ENCODE assay signal across 20 cellular contexts in the genomic region with DNA sequence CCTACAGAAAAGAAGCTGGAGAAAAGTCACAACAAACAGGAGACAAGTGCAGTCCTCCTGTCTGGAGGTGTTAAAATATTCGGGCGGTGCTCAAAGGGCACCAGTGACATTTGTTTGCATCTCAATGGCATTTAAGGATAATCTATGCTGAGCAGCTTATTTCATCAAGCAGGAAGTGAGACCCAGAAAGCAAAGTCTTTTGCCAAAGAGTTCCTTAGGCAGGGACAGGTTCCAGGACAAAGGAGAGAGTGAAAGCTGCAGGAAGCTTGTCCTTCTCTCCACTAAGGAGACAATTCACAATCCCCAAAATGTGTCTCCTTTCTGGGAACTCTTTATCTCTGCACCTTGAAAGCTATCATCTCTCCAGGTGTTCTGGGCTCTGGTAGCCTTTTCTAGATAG. TPM values are rescaled to one million over a fixed set of nuclear protein-coding genes. Genes with fewer than 3 reads are reported as not detected.
DNase-seq lines count a peak whose midpoint lies in the region; ATAC-seq and TF ChIP-seq lines count a peak whose summit lies in the region.
"Had no signal": no experiment of that assay in that cellular context is flagged by ENCODE, and none has a peak within 500 bp of the region (broad histone marks: within the 10 kb centered on the region; RNA-seq: fewer than 3 reads in every experiment).

No MANE protein-coding gene starts in this region.

- H3K36me3 ChIP-seq in GM23338 (ENCODE audit: insufficient read depth) (no peaks in the 10 kb centered on the region), iPS-18a (ENCODE audit: control insufficient read depth, low read depth, low read length) (no peaks in the 10 kb centered on the region), mucosa of descending colon (ENCODE audit: low read depth) (no peaks in the 10 kb centered on the region)
- H3K36me3 ChIP-seq: BE2C, HAP-1 had no signal

- H3K27ac Mint-ChIP-seq in GM23338 (no peak overlapping the region), WTC11 (peak overlapping the region; percentile 12; the same call in 1 of the 2 replicates)
- H3K27ac Mint-ChIP-seq: CD4-positive, CD25-positive, alpha-beta regulatory T cell; CD8-positive, alpha-beta memory T cell had no signal

- TF ChIP-seq CTCF in GM23338 (conservative IDR thresholded peaks at IDR 0.05; ENCODE audit: low read depth in 2 of 2), result no peak
- TF ChIP-seq CTCF in WTC11 (IDR thresholded peaks at IDR 0.05), result no peak
- no peak for TF ChIP-seq CTCF in mucosa of descending colon (IDR thresholded peaks at IDR 0.05)

- H3K4me1 ChIP-seq in GM23338 (ENCODE audit: insufficient read depth) (no peaks in the 10 kb centered on the region; the same call in 1 of the 2 replicates), iPS-18a (ENCODE audit: control insufficient read depth, low read depth, low read length) (peaks cover 6% of the 10 kb centered on the region), mucosa of descending colon (ENCODE audit: low read depth) (no peaks in the 10 kb centered on the region)
- H3K4me1 ChIP-seq: BE2C had no signal

- H3K4me3 Mint-ChIP-seq in GM23338 (no peak overlapping the region), WTC11 (no peak overlapping the region)
- H3K4me3 Mint-ChIP-seq: CD4-positive, CD25-positive, alpha-beta regulatory T cell; CD8-positive, alpha-beta memory T cell had no signal

- DNase-seq in GM23338 (ENCODE audit: low spot score), result no peak
- DNase-seq in WTC11 (ENCODE audit: low spot score), result no peak
- DNase-seq in mucosa of descending colon, result no peak
- DNase-seq: BE2C; C1 segment of cervical spinal cord; CD4-positive, CD25-positive, alpha-beta regulatory T cell; CD8-positive, alpha-beta memory T cell; COR-L47; DMS 273 treated with DMSO at 0.1 percent for 48 hours; DMS53; DND-41; EL; GM23248; IMR-90 had no signal

- H3K27me3 Mint-ChIP-seq in GM23338 (ENCODE audit: insufficient read depth, low read depth, poor library complexity) (peaks cover 3% of the 10 kb centered on the region), WTC11 (ENCODE audit: low read depth) (no peaks in the 10 kb centered on the region)

- H3K27ac ChIP-seq in GM23338 (ENCODE audit: low read depth) (no peak overlapping the region), iPS-18a (ENCODE audit: low read length) (peak overlapping the region; percentile 36)
- H3K27ac ChIP-seq: GM23248 had no signal

- POLR2A ChIA-PET in WTC11 (lab: Charles Lee), result interaction anchor here (0.6 kb wide), 1 partner anchor 485 kb away, joined by 5 read pairs; no protein-coding TSS in a partner anchor

- no peaks in the 10 kb centered on the region for H4K20me1 ChIP-seq in GM23338 (replicated peaks; ENCODE audit: insufficient read depth)

- H3F3A ChIP-seq in GM23338 (replicated peaks; ENCODE audit: low read depth), result no peaks in the 10 kb centered on the region

- H3K36me3 Mint-ChIP-seq in GM23338 (ENCODE audit: low read depth), result no peaks in the 10 kb centered on the region
- no peaks in the 10 kb centered on the region for H3K36me3 Mint-ChIP-seq in WTC11
- H3K36me3 Mint-ChIP-seq: CD4-positive, CD25-positive, alpha-beta regulatory T cell; CD8-positive, alpha-beta memory T cell had no signal

- peaks cover 2% of the 10 kb centered on the region; the same call in 2 of the 3 replicates for H3K9me3 Mint-ChIP-seq in GM23338
- peaks cover 6% of the 10 kb centered on the region for H3K9me3 Mint-ChIP-seq in WTC11
- H3K9me3 Mint-ChIP-seq: CD4-positive, CD25-positive, alpha-beta regulatory T cell had no signal

- H3K9ac ChIP-seq in iPS-18a (ENCODE audit: low read length), result no peak overlapping the region
- H3K9ac ChIP-seq: GM23248 had no signal

- no peaks in the 10 kb centered on the region for H3K9me2 ChIP-seq in GM23338 (ENCODE audit: insufficient read depth)

- H3K4me3 ChIP-seq in GM23338 (no peak overlapping the region), iPS-18a (ENCODE audit: low read length) (no peak overlapping the region), mucosa of descending colon (no peak overlapping the region)
- H3K4me3 ChIP-seq: GM23248, HAP-1, K562 had no signal

- no peaks in the 10 kb centered on the region for H3K9me3 ChIP-seq in iPS-18a (ENCODE audit: control insufficient read depth, low read depth, low read length)
- H3K9me3 ChIP-seq in mucosa of descending colon, result no peaks in the 10 kb centered on the region
- H3K9me3 ChIP-seq: BE2C, HAP-1 had no signal

- H3K79me2 ChIP-seq in GM23338 (replicated peaks; ENCODE audit: insufficient read depth), result no peaks in the 10 kb centered on the region

- CTCF ChIA-PET in WTC11 (lab: Charles Lee), result interaction anchor here (2.5 to 2.9 kb wide), 3 partner anchors 12 to 64 kb away, joined by 12 to 21 read pairs (median 14); a partner anchor contains a TSS

- H3K27me3 ChIP-seq in GM23338 (ENCODE audit: insufficient read depth), result no peaks in the 10 kb centered on the region
- no peaks in the 10 kb centered on the region for H3K27me3 ChIP-seq in iPS-18a (ENCODE audit: control insufficient read depth, insufficient read depth, low read length)
- H3K27me3 ChIP-seq: BE2C had no signal

- 0 out of 2 replicates have a peak overlapping the region, but pooled peaks have one; percentile 28 for H2AFZ ChIP-seq in GM23338
- H2AFZ ChIP-seq: GM23248 had no signal

- no peak overlapping the region for H3K4me2 ChIP-seq in GM23338

- intact Hi-C loops in mucosa of descending colon (cut with DNase I, micrococcal nuclease), result no loop called here

- H3K4me1 Mint-ChIP-seq in GM23338 (peaks cover 7% of the 10 kb centered on the region; the same call in 2 of the 3 replicates), WTC11 (peaks cover 18% of the 10 kb centered on the region)
- H3K4me1 Mint-ChIP-seq: CD8-positive, alpha-beta memory T cell had no signal

- ATAC-seq in GM23338 (no peak), WTC11 (peak; percentile 50; the same call in 1 of the 2 replicates), mucosa of descending colon (peak; percentile 25), GM18519 (IDR thresholded peaks at IDR 0.05; ENCODE audit: low FRiP score, unreplicated experiment) (no peak), HG03175 (IDR thresholded peaks at IDR 0.05; ENCODE audit: unreplicated experiment) (no peak), HG03469 (IDR thresholded peaks at IDR 0.05; ENCODE audit: unreplicated experiment) (no peak)
- ATAC-seq: K562 had no signal

TF ChIP-seq in GM23338, 12 proteins besides CTCF, POLR2A, EP300 and RAD21 (continues in another document):
- TF ChIP-seq JUNB (IDR thresholded peaks at IDR 0.05; ENCODE audit: unreplicated experiment), result no peak
- TF ChIP-seq, protein P1, sequence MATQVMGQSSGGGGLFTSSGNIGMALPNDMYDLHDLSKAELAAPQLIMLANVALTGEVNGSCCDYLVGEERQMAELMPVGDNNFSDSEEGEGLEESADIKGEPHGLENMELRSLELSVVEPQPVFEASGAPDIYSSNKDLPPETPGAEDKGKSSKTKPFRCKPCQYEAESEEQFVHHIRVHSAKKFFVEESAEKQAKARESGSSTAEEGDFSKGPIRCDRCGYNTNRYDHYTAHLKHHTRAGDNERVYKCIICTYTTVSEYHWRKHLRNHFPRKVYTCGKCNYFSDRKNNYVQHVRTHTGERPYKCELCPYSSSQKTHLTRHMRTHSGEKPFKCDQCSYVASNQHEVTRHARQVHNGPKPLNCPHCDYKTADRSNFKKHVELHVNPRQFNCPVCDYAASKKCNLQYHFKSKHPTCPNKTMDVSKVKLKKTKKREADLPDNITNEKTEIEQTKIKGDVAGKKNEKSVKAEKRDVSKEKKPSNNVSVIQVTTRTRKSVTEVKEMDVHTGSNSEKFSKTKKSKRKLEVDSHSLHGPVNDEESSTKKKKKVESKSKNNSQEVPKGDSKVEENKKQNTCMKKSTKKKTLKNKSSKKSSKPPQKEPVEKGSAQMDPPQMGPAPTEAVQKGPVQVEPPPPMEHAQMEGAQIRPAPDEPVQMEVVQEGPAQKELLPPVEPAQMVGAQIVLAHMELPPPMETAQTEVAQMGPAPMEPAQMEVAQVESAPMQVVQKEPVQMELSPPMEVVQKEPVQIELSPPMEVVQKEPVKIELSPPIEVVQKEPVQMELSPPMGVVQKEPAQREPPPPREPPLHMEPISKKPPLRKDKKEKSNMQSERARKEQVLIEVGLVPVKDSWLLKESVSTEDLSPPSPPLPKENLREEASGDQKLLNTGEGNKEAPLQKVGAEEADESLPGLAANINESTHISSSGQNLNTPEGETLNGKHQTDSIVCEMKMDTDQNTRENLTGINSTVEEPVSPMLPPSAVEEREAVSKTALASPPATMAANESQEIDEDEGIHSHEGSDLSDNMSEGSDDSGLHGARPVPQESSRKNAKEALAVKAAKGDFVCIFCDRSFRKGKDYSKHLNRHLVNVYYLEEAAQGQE (IDR thresholded peaks at IDR 0.05; ENCODE audit: unreplicated experiment), result no peak
- no peak for TF ChIP-seq NANOG (IDR thresholded peaks at IDR 0.05; ENCODE audit: borderline replicate concordance)

TF ChIP-seq in WTC11, 78 proteins besides CTCF, POLR2A, EP300 and RAD21 (continues in another document):
- TF ChIP-seq, protein P2, sequence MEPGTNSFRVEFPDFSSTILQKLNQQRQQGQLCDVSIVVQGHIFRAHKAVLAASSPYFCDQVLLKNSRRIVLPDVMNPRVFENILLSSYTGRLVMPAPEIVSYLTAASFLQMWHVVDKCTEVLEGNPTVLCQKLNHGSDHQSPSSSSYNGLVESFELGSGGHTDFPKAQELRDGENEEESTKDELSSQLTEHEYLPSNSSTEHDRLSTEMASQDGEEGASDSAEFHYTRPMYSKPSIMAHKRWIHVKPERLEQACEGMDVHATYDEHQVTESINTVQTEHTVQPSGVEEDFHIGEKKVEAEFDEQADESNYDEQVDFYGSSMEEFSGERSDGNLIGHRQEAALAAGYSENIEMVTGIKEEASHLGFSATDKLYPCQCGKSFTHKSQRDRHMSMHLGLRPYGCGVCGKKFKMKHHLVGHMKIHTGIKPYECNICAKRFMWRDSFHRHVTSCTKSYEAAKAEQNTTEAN (CRISPR knock-in tag; IDR thresholded peaks at IDR 0.05), result no peak
- no peak for TF ChIP-seq ZNF263 (CRISPR knock-in tag; IDR thresholded peaks at IDR 0.05; ENCODE audit: low read depth)
- TF ChIP-seq CBFB (CRISPR knock-in tag; IDR thresholded peaks at IDR 0.05; ENCODE audit: low read depth), result no peak
- TF ChIP-seq RELA (CRISPR knock-in tag; IDR thresholded peaks at IDR 0.05; ENCODE audit: borderline replicate concordance), result no peak
- no peak for TF ChIP-seq ZNF416 (CRISPR knock-in tag; IDR thresholded peaks at IDR 0.05)

RNA-seq across cellular contexts. Expression of a gene that starts 38.7 kb away (rescaled TPM):
- total RNA-seq in GM23338 (2014; rRNA removed; shearing (Covaris generic)), result 3.2 and 3.6 TPM in 2 replicates
- 2.1 and 2.5 TPM in 2 replicates for polyA plus RNA-seq in GM23338 (2016; fragmentation: Nextera tagmentation; extraction: Ambion mirVana)
- 3.8 to 4.5 TPM (median 4.1 TPM) in 3 replicates for total RNA-seq in WTC11 (2021)
- total RNA-seq in mucosa of descending colon, result 10 to 100 TPM in 2 of 3 donors, 1 to 10 TPM in 1; 6.8 to 15.0 (median 14.2) TPM

Comparison
In these comparisons a context has a peak if more than half of its experiments do, and no peak if none do; other contexts are left out.
1. ATAC-seq: peak in WTC11 (single experiment) and mucosa of descending colon (single experiment); none in GM23338 (single experiment), GM18519 (single experiment), HG03175 (single experiment) and HG03469 (single experiment).